Comparison of ENCODE assay signal across 20 cellular contexts in the genomic region with DNA sequence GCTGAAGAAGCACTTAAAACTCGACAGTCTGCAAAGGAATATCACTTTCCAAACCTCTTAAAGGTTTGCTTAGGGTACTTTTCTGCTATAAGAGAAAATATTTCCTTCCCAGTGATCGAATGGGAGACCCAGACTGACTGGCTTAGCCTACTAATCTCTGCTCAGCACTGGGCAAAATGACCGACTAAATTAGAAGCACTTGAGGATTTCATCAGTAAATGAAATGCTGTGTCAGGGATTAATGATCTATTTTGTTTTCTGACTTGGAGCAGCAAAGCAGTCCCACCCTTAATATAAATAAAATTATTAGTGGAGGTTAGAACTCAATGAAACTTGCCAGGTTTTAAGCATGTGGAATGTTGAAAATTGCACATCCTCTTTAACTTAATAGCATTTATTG.
DNase-seq lines count a peak whose midpoint lies in the region; ATAC-seq, FAIRE-seq and TF ChIP-seq lines count a peak whose summit lies in the region.
"Had no signal": no experiment of that assay in that cellular context is flagged by ENCODE, and none has a peak within 500 bp of the region (broad histone marks: within the 10 kb centered on the region; RNA-seq: fewer than 3 reads in every experiment).

No MANE protein-coding gene starts in this region.

- H3K4me1 ChIP-seq in HepG2 (ENCODE audit: insufficient read depth, low read length) (no peaks in the 10 kb centered on the region), right lobe of liver (no peaks in the 10 kb centered on the region), neuronal stem cell (ENCODE audit: control insufficient read depth in 2 of 2, insufficient read depth in 1 of 2, low read depth in 1 of 2, low read length in 2 of 2) (no peaks in the 10 kb centered on the region)
- H3K4me1 ChIP-seq: A549, BLaER1 had no signal

- FAIRE-seq in HepG2 (lab: Jason Lieb, UNC) = no peak
- FAIRE-seq: A549, G401.6, GM12891, K562 had no signal

- H3K27me3 ChIP-seq in HepG2 (ENCODE audit: control insufficient read depth in 1 of 2, insufficient read depth in 2 of 2, low read length in 2 of 2) = no peaks in the 10 kb centered on the region
- H3K27me3 ChIP-seq in right lobe of liver = no peaks in the 10 kb centered on the region
- no peaks in the 10 kb centered on the region for H3K27me3 ChIP-seq in WERI-Rb-1 (ENCODE audit: insufficient read depth, low read depth, severe bottlenecking)
- no peaks in the 10 kb centered on the region for H3K27me3 ChIP-seq in neuronal stem cell (ENCODE audit: control insufficient read depth in 3 of 3, insufficient read depth in 3 of 3, low read depth in 1 of 3, low read length in 3 of 3)
- H3K27me3 ChIP-seq: BLaER1 had no signal

- H3K4me2 ChIP-seq in HepG2 (ENCODE audit: low read depth, low read length) (no peak overlapping the region), neuronal stem cell (ENCODE audit: insufficient read depth, low read length, poor library complexity, severe bottlenecking) (no peak overlapping the region)
- H3K4me2 ChIP-seq: A549, BLaER1 had no signal

- H3K27ac ChIP-seq in HepG2 (ENCODE audit: extremely low read length, insufficient read depth, low read length) = no peak overlapping the region
- no peak overlapping the region for H3K27ac ChIP-seq in right lobe of liver
- H3K27ac ChIP-seq in WERI-Rb-1 = peak overlapping the region; percentile 69
- H3K27ac ChIP-seq in neuronal stem cell (replicated peaks; ENCODE audit: low read length) = no peak overlapping the region
- H3K27ac ChIP-seq: 22Rv1, A549, BLaER1, GM23248, HL-60 had no signal

- DNase-seq in HepG2 (ENCODE audit: low spot score) = no peak
- no peak for DNase-seq in right lobe of liver
- peak; percentile 40 for DNase-seq in WERI-Rb-1
- DNase-seq in neuronal stem cell (ENCODE audit: low spot score) = no peak
- DNase-seq in ecto neural progenitor cell (ENCODE audit: low spot score) = no peak
- no peak for DNase-seq in COR-L47 (lab: John Stamatoyannopoulos, UW)
- DNase-seq: Calu3; CD4-positive, alpha-beta memory T cell; DMS 273 treated with DMSO at 0.1 percent for 48 hours; GM23248; HCEC 1CT; IMR-90 had no signal

- no peaks in the 10 kb centered on the region for H3K79me1 ChIP-seq in neuronal stem cell (ENCODE audit: low read depth, low read length)

- H2BK15ac ChIP-seq in neuronal stem cell (ENCODE audit: low read length) = no peak overlapping the region

- H3K36me3 ChIP-seq in HepG2 (replicated peaks in 1 of 2; ENCODE audit: control insufficient read depth in 1 of 2, insufficient read depth in 2 of 2, low read length in 2 of 2) = no peaks in the 10 kb centered on the region
- H3K36me3 ChIP-seq in right lobe of liver = no peaks in the 10 kb centered on the region
- H3K36me3 ChIP-seq in WERI-Rb-1 = no peaks in the 10 kb centered on the region
- H3K36me3 ChIP-seq in neuronal stem cell (replicated peaks in 1 of 2; ENCODE audit: control insufficient read depth in 2 of 2, insufficient read depth in 2 of 2, low read length in 2 of 2) = no peaks in the 10 kb centered on the region
- H3K36me3 ChIP-seq: BLaER1 had no signal

- no peak overlapping the region for H3K18ac ChIP-seq in neuronal stem cell (ENCODE audit: low read length)

- no peak overlapping the region for H3K4me3 ChIP-seq in HepG2 (replicated peaks in 1 of 3; ENCODE audit: insufficient read depth in 1 of 3, low read depth in 2 of 3, low read length in 3 of 3)
- H3K4me3 ChIP-seq in right lobe of liver = no peak overlapping the region
- no peak overlapping the region; the same call in 1 of the 2 replicates for H3K4me3 ChIP-seq in WERI-Rb-1 (ENCODE audit: low read depth, low read length)
- H3K4me3 ChIP-seq in neuronal stem cell (ENCODE audit: low read length in 2 of 2) = no peak overlapping the region
- H3K4me3 ChIP-seq: A549, BLaER1, GM23248, K562 had no signal

- TF ChIP-seq RAD21 in HepG2 (CRISPR knock-in tag; IDR thresholded peaks at IDR 0.05) = no peak

- TF ChIP-seq CTCF in HepG2 (CRISPR knock-in tag; IDR thresholded peaks at IDR 0.05) = no peak
- TF ChIP-seq CTCF in right lobe of liver (IDR thresholded peaks at IDR 0.05) = no peak
- no peak for TF ChIP-seq CTCF in WERI-Rb-1 (IDR thresholded peaks at IDR 0.05; ENCODE audit: low read depth, low read length)

- no peak overlapping the region for H3K23ac ChIP-seq in neuronal stem cell (ENCODE audit: low read depth, low read length, poor library complexity)

- in situ Hi-C loops in HepG2 (cut with HindIII; ENCODE audit: extremely low pct_ligation_motif_present, low pct_unique_long_range_greater_than_20kb) = no loop called here

- no peak overlapping the region for H4K91ac ChIP-seq in neuronal stem cell (ENCODE audit: low read depth, low read length, poor library complexity)

- no TSS peak for BruUV-seq in HepG2 (replicated peaks; lab: Mats Ljungman, UMichigan)

- H3K9me3 ChIP-seq in HepG2 (ENCODE audit: low read length) (peaks cover 49% of the 10 kb centered on the region), right lobe of liver (no peaks in the 10 kb centered on the region), WERI-Rb-1 (ENCODE audit: severe bottlenecking) (no peaks in the 10 kb centered on the region), neuronal stem cell (replicated peaks in 1 of 2; ENCODE audit: control insufficient read depth in 2 of 2, insufficient read depth in 1 of 2, low read depth in 1 of 2, low read length in 2 of 2) (peaks cover 0 to 4% of the 10 kb centered on the region in 2 donors)
- H3K9me3 ChIP-seq: A549, BLaER1 had no signal

- TF ChIP-seq POLR2A in HepG2 (IDR thresholded peaks at IDR 0.05; ENCODE audit: insufficient read depth in 1 of 2, low read depth in 2 of 2, low read length in 2 of 2) = no peak
- TF ChIP-seq POLR2A in right lobe of liver (IDR thresholded peaks at IDR 0.05) = no peak

- 23% methylated on average over 3 of the region's 3 CpGs for WGBS in HepG2 (ENCODE audit: low lambda C conversion rate)
- 34% methylated on average over 3 of the region's 3 CpGs for WGBS in right lobe of liver (ENCODE audit: insufficient coverage, low coverage, low lambda C conversion rate, missing lambda C conversion rate)
- WGBS in neuronal stem cell (ENCODE audit: extremely low coverage in 2 of 2, insufficient read length in 2 of 2, insufficient replicate concordance in 1 of 2), 2 donors = no CpG with 5 or more reads among the region's 3 CpGs

- no peaks in the 10 kb centered on the region for H4K20me1 ChIP-seq in HepG2 (ENCODE audit: insufficient read depth, low read length)
- H4K20me1 ChIP-seq: BLaER1 had no signal

- POLR2A ChIA-PET in HepG2 (lab: Yijun Ruan, JAX) = no interaction called here

- H3K14ac ChIP-seq in neuronal stem cell (ENCODE audit: low read length) = no peak overlapping the region

- H4K8ac ChIP-seq in neuronal stem cell (ENCODE audit: low read depth, low read length) = no peak overlapping the region

- no peak overlapping the region for H2AK5ac ChIP-seq in neuronal stem cell (ENCODE audit: low read depth, low read length)

- no peak overlapping the region for H2BK12ac ChIP-seq in neuronal stem cell (ENCODE audit: low read length)

- no peak overlapping the region for H2AFZ ChIP-seq in HepG2 (ENCODE audit: low read length)
- peak overlapping the region; percentile 56 for H2AFZ ChIP-seq in neuronal stem cell (ENCODE audit: low read length)
- H2AFZ ChIP-seq: GM23248 had no signal

- CTCF ChIA-PET in HepG2 (lab: Yijun Ruan, JAX; ENCODE audit: low intra/inter-chr PET ratio, low total read pairs) = no interaction called here

- H2BK5ac ChIP-seq in neuronal stem cell (ENCODE audit: low read length) = no peak overlapping the region

- no peak overlapping the region for H2BK120ac ChIP-seq in neuronal stem cell (ENCODE audit: low read depth, low read length)

- H3K4ac ChIP-seq in neuronal stem cell (ENCODE audit: low read length) = no peak overlapping the region

- no peak for TF ChIP-seq EP300 in HepG2 (IDR thresholded peaks at IDR 0.05; ENCODE audit: low read depth in 2 of 2, low read length in 2 of 2)
- TF ChIP-seq EP300 in HepG2 (CRISPR knock-in tag; IDR thresholded peaks at IDR 0.05; ENCODE audit: borderline replicate concordance) = no peak

- H3K9ac ChIP-seq in HepG2 (ENCODE audit: insufficient read depth, low read depth, low read length) (no peak overlapping the region), neuronal stem cell (ENCODE audit: low read depth, low read length, poor library complexity) (no peak overlapping the region)
- H3K9ac ChIP-seq: BLaER1, GM23248 had no signal

- intact Hi-C loops in HepG2 (cut with micrococcal nuclease; ENCODE audit: unreplicated experiment) (no loop called here), right lobe of liver (cut with DNase I) (no loop called here)

- ATAC-seq in HepG2 (no peak), right lobe of liver (no peak), GM19035 (IDR thresholded peaks at IDR 0.05; ENCODE audit: unreplicated experiment) (no peak)
- ATAC-seq: A549, K562 had no signal

- no peaks in the 10 kb centered on the region for H3K79me2 ChIP-seq in HepG2 (ENCODE audit: insufficient read depth, low read length)

TF ChIP-seq in HepG2, 621 proteins besides CTCF, POLR2A, EP300 and RAD21 (continues in another document):
- TF ChIP-seq, protein P1, sequence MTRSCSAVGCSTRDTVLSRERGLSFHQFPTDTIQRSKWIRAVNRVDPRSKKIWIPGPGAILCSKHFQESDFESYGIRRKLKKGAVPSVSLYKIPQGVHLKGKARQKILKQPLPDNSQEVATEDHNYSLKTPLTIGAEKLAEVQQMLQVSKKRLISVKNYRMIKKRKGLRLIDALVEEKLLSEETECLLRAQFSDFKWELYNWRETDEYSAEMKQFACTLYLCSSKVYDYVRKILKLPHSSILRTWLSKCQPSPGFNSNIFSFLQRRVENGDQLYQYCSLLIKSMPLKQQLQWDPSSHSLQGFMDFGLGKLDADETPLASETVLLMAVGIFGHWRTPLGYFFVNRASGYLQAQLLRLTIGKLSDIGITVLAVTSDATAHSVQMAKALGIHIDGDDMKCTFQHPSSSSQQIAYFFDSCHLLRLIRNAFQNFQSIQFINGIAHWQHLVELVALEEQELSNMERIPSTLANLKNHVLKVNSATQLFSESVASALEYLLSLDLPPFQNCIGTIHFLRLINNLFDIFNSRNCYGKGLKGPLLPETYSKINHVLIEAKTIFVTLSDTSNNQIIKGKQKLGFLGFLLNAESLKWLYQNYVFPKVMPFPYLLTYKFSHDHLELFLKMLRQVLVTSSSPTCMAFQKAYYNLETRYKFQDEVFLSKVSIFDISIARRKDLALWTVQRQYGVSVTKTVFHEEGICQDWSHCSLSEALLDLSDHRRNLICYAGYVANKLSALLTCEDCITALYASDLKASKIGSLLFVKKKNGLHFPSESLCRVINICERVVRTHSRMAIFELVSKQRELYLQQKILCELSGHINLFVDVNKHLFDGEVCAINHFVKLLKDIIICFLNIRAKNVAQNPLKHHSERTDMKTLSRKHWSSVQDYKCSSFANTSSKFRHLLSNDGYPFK (CRISPR knock-in tag; IDR thresholded peaks at IDR 0.05; ENCODE audit: borderline replicate concordance) = no peak
- peak; percentile 35; the same call in 1 of the 2 replicates for TF ChIP-seq MAFF (IDR thresholded peaks at IDR 0.05; ENCODE audit: low read depth, low read length)
- TF ChIP-seq GFI1 (CRISPR knock-in tag; IDR thresholded peaks at IDR 0.05; ENCODE audit: borderline replicate concordance) = no peak
- TF ChIP-seq MAFK (conservative IDR thresholded peaks at IDR 0.05 in 1 of 2, IDR thresholded peaks at IDR 0.05 in 1 of 2; ENCODE audit: low read length in 2 of 2) = peak; percentile 10 to 58; a peak in 2 of 4 replicates
- no peak for TF ChIP-seq SRSF4 (IDR thresholded peaks at IDR 0.05; ENCODE audit: low read depth, low read length, poor library complexity, severe bottlenecking)
